Comparison of ENCODE assay signal across 9 cellular contexts in the genomic region with DNA sequence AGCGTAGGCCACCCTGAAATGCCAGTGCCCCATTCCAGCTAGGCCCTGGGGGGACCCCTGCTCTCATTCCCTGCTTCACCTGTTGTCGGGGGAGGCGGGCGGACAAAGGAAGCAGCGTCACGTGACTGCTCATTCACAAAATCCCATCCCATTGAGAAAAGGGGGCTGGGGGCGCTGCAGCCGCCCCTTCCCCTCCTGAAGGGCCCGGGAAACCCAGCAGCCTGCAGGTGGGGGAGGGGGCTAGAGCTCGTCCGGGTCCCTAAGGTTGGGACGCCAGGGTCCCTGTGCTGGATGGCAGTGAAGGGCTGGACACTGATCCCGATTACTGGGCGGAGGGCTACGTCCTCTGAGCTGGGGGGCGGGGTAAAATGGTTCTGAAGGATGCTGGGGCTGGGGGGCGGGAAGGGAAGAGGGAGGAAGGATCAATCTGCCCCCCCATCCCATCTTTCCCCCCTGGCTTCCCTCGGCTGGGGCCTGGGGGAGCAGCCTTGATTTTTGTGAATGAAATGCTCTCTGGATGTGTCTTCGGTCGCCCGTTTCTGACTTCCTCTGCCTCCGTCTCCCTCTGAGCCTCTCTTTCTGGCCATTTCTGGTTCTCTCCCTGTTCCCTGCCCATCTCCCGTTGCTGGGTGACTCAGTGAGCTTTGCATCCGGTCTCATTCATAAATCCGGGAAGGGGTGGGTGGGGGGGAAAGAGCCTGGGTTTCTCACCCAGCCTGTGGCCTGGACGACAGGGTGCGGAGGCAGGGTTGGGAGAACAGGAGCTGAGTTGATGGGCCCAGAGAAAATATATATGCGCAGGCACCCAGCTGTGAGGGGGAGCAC. TPM values are rescaled to one million over a fixed set of nuclear protein-coding genes. Genes with fewer than 3 reads are reported as not detected.
A peak's percentile ranks its signal among the peaks of the same experiment; 100 is the strongest.
DNase-seq lines count a peak whose midpoint lies in the region; ATAC-seq and TF ChIP-seq lines count a peak whose summit lies in the region.
"Had no signal": no experiment of that assay in that cellular context is flagged by ENCODE, and none has a peak within 500 bp of the region (broad histone marks: within the 10 kb centered on the region; RNA-seq: fewer than 3 reads in every experiment).

No MANE protein-coding gene starts in this region.

- no peak for ATAC-seq in gastroesophageal sphincter
- ATAC-seq in GM21367 (IDR thresholded peaks at IDR 0.05; ENCODE audit: unreplicated experiment): no peak
- ATAC-seq in GM21390 (IDR thresholded peaks at IDR 0.05; ENCODE audit: unreplicated experiment): no peak
- ATAC-seq: mucosa of descending colon had no signal

- peak overlapping the region; percentile 77 for H3K27ac ChIP-seq in AG04450 (ENCODE audit: low read depth, low read length)
- H3K27ac ChIP-seq in gastroesophageal sphincter: peak overlapping the region in 3 of 4 donors; percentile 48 to 83 (median 77)
- peak overlapping the region in 3 of 4 donors; percentile 27 to 60 (median 53) for H3K27ac ChIP-seq in sigmoid colon

- CTCF ChIA-PET in AG04450 (lab: Charles Lee): interaction anchor here (0.6 to 2.7 kb wide), 6 partner anchors 10 to 1518 kb away, joined by 3 to 41 read pairs (median 5); a partner anchor contains a TSS

- in situ Hi-C loops in KBM-7 (cut with MboI; ENCODE audit: low pct_unique_long_range_greater_than_20kb, low sequenced_read_pairs): no loop called here

- H3K9me3 ChIP-seq in AG04450 (ENCODE audit: control insufficient read depth, insufficient read depth, low read length) (peaks cover 4% of the 10 kb centered on the region; the same call in 1 of the 2 replicates), gastroesophageal sphincter (no peaks in the 10 kb centered on the region), sigmoid colon (no peaks in the 10 kb centered on the region)
- H3K9me3 ChIP-seq: mucosa of descending colon had no signal

- peaks cover 0 to 39% (median 29%) of the 10 kb centered on the region in 3 donors for H3K4me1 ChIP-seq in gastroesophageal sphincter
- peaks cover 0 to 37% (median 33%) of the 10 kb centered on the region in 4 donors for H3K4me1 ChIP-seq in sigmoid colon

- H3K36me3 ChIP-seq in gastroesophageal sphincter: peaks cover 0 to 24% of the 10 kb centered on the region in 2 donors
- peaks cover 0 to 11% (median 2%) of the 10 kb centered on the region in 4 donors for H3K36me3 ChIP-seq in sigmoid colon

- whole genome bisulfite sequencing in gastroesophageal sphincter (ENCODE audit: low coverage in 1 of 2), 2 donors: 0 to 6% methylated on average over 1 to 6 of the region's 28 CpGs
- WGBS in sigmoid colon, 2 donors: 6% methylated on average over 28 of the region's 28 CpGs

- POLR2A ChIA-PET in AG04450 (lab: Yijun Ruan, JAX): interaction anchor here (3.5 kb wide), 2 partner anchors 14 to 15 kb away, joined by 29 to 49 read pairs; a partner anchor contains a TSS

- TF ChIP-seq POLR2A in gastroesophageal sphincter (IDR thresholded peaks at IDR 0.05): no peak
- TF ChIP-seq POLR2A in sigmoid colon (IDR thresholded peaks at IDR 0.05): no peak

- TF ChIP-seq CTCF in AG04450 (IDR thresholded peaks at IDR 0.05; ENCODE audit: low read depth, low read length) (no peak), WI38 (IDR thresholded peaks at IDR 0.05; ENCODE audit: low read depth, low read length) (no peak), gastroesophageal sphincter (IDR thresholded peaks at IDR 0.05) (no peak), sigmoid colon (IDR thresholded peaks at IDR 0.05) (no peak)

- H3K4me3 ChIP-seq in AG04450 (ENCODE audit: low read depth, low read length) (peak overlapping the region; percentile 93), WI38 (ENCODE audit: low read depth, low read length) (peak overlapping the region; percentile 94), gastroesophageal sphincter (peak overlapping the region in 1 of 2 donors; percentile 59), sigmoid colon (peak overlapping the region in 3 of 4 donors; percentile 32 to 52 (median 44))
- H3K4me3 ChIP-seq: mucosa of descending colon had no signal

- intact Hi-C loops in sigmoid colon (cut with DNase I): no loop called here

- no peak for TF ChIP-seq EP300 in gastroesophageal sphincter (IDR thresholded peaks at IDR 0.05)
- no peak for TF ChIP-seq EP300 in sigmoid colon (IDR thresholded peaks at IDR 0.05)

- DNase-seq in AG04450 (ENCODE audit: low read depth, low spot score): peak; percentile 30
- peak; percentile 79 for DNase-seq in H4 (ENCODE audit: low spot score)
- DNase-seq in sigmoid colon: no peak
- DNase-seq in KBM-7: no peak

- H3K27me3 ChIP-seq in AG04450 (ENCODE audit: control insufficient read depth, insufficient read depth, low read length): no peaks in the 10 kb centered on the region
- H3K27me3 ChIP-seq in gastroesophageal sphincter: peaks cover 51% of the 10 kb centered on the region
- peaks cover 15 to 79% (median 52%) of the 10 kb centered on the region in 3 donors for H3K27me3 ChIP-seq in sigmoid colon

RNA-seq across cellular contexts. Expression of a gene that starts 0.8 kb away (rescaled TPM):
- polyA plus RNA-seq in AG04450 (2011; rRNA removed) (2.5 and 3.6 TPM in 2 replicates), sigmoid colon (under 1 TPM in 2 of 3 donors, not detected in 1; under 0.01 to 0.47 TPM)
- 5.0 and 8.6 TPM in 2 replicates for polyA minus RNA-seq in AG04450 (2011; rRNA and poly(A)+ RNA removed)
- 0.10 and 1.4 TPM in 2 replicates for total RNA-seq in H4 (2014; rRNA removed; shearing (Covaris generic))
- total RNA-seq in gastroesophageal sphincter (under 1 TPM; 0.05 to 0.81 (median 0.33) TPM), sigmoid colon (1 to 10 TPM in 1 of 4 donors, under 1 TPM in 2, not detected in 1; 0.27 to 1.5 (median 0.36) TPM)

RNA-seq across cellular contexts. Expression of a gene that starts 1.5 kb away (rescaled TPM):
- polyA plus RNA-seq in AG04450 (2011; rRNA removed) (0.15 and 0.27 TPM in 2 replicates), sigmoid colon (under 1 TPM in 1 of 3 donors, not detected in 2; 0.28 TPM)
- polyA minus RNA-seq in AG04450 (2011; rRNA and poly(A)+ RNA removed): 0.17 TPM in 1 of 2 replicates, not detected in the other
- total RNA-seq in H4 (2014; rRNA removed; shearing (Covaris generic)): 0.08 and 0.14 TPM in 2 replicates
- total RNA-seq in gastroesophageal sphincter (under 1 TPM in 1 of 4 donors, not detected in 3; 0.12 TPM), sigmoid colon (not detected)

RNA-seq across cellular contexts. Expression of a gene that starts 13.6 kb away (rescaled TPM):
- polyA plus RNA-seq in AG04450 (2011; rRNA removed) (5.0 and 7.9 TPM in 2 replicates), sigmoid colon (10 to 100 TPM; 26.1 to 30.0 (median 27.0) TPM)
- 4.0 and 5.4 TPM in 2 replicates for polyA minus RNA-seq in AG04450 (2011; rRNA and poly(A)+ RNA removed)
- 15.6 and 19.7 TPM in 2 replicates for total RNA-seq in H4 (2014; rRNA removed; shearing (Covaris generic))
- total RNA-seq in gastroesophageal sphincter (10 to 100 TPM in 2 of 4 donors, 1 to 10 TPM in 2; 8.7 to 27.1 (median 15.9) TPM), sigmoid colon (10 to 100 TPM; 17.2 to 27.2 (median 18.6) TPM)

RNA-seq across cellular contexts. Expression of a gene that starts 14.9 kb away (rescaled TPM):
- polyA plus RNA-seq in AG04450 (2011; rRNA removed) (287 and 328 TPM in 2 replicates), sigmoid colon (100 to 1,000 TPM; 125 to 158 (median 147) TPM)
- polyA minus RNA-seq in AG04450 (2011; rRNA and poly(A)+ RNA removed): 184 and 269 TPM in 2 replicates
- 743 and 838 TPM in 2 replicates for total RNA-seq in H4 (2014; rRNA removed; shearing (Covaris generic))
- total RNA-seq in gastroesophageal sphincter (100 to 1,000 TPM; 161 to 208 (median 171) TPM), sigmoid colon (100 to 1,000 TPM; 129 to 271 (median 158) TPM)

RNA-seq across cellular contexts. Expression of a gene that starts 36.7 kb away (rescaled TPM):
- not detected in 2 replicates for polyA plus RNA-seq in AG04450 (2011; rRNA removed)
- not detected in 2 replicates for polyA minus RNA-seq in AG04450 (2011; rRNA and poly(A)+ RNA removed)
- 0.62 TPM in 1 of 2 replicates, not detected in the other for total RNA-seq in H4 (2014; rRNA removed; shearing (Covaris generic))
- 1 to 10 TPM; 1.2 to 4.7 (median 4.0) TPM for total RNA-seq in gastroesophageal sphincter
- 1 to 10 TPM; 2.5 to 3.6 (median 3.2) TPM for total RNA-seq in sigmoid colon
- 1 to 10 TPM in 1 of 3 donors, under 1 TPM in 2; 0.69 to 3.6 (median 0.90) TPM for polyA plus RNA-seq in sigmoid colon

Comparison
In these comparisons a context has a peak if more than half of its experiments do, and no peak if none do; other contexts are left out.
1. DNase-seq: peak in AG04450 (single experiment) and H4 (single experiment); none in sigmoid colon (single experiment) and KBM-7 (single experiment).
2. Peak in every context shown above with its lines, with median percentiles within 50 percentile points of each other: H3K27ac ChIP-seq.